ENCODE assay signal across 26 cellular contexts in the genomic region with DNA sequence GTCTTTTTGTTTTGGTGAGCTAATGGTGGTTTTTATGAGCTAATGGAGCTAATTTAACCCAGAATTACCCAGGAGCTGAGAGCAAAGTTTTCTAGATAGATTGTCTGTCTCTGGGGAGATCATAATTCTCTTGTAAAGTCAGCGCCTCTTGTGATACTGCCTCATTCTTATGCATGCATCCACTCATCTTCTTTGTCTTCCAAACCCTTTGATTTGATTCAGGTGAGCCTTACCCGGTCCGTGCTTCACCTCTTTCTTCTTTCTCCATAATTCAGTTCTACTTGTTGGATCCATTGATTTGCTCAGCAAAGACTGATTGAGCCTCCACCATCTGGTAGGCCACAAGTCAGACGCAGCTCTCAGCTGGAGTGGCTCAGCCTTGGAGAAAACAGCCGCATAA.
"Had no signal": no experiment of that assay in that cellular context is flagged by ENCODE, and none has a peak within 500 bp of the region (broad histone marks: within the 10 kb centered on the region; RNA-seq: fewer than 3 reads in every experiment).

No MANE protein-coding gene starts in this region.

- H3K4me1 ChIP-seq: gastroesophageal sphincter, heart right ventricle, left lung, suprapubic skin, tibial nerve had no signal

- H3K27me3 Mint-ChIP-seq: activated CD8-positive, alpha-beta T cell treated with anti-CD3 and anti-CD28 coated beads for 36 hours had no signal

- H3K36me3 Mint-ChIP-seq: activated CD8-positive, alpha-beta memory T cell treated with anti-CD3 and anti-CD28 coated beads, Interleukin-2, amount 10 ng/mL, durations not matched to agents 7 days and 5 days; naive thymus-derived CD4-positive, alpha-beta T cell; stimulated activated memory B cell treated with anti-CD40 and anti-IgM and Interleukin-4, amounts not matched to agents 10 μg/mL and 1 μg/mL and 100 μg/mL, for 72 hours had no signal

- H3K27ac Mint-ChIP-seq: activated CD8-positive, alpha-beta memory T cell treated with anti-CD3 and anti-CD28 coated beads, Interleukin-2, amount 10 ng/mL, durations not matched to agents 7 days and 5 days; activated CD8-positive, alpha-beta T cell treated with anti-CD3 and anti-CD28 coated beads for 36 hours; activated naive CD8-positive, alpha-beta T cell treated with anti-CD3 and anti-CD28 coated beads, Interleukin-2, amount 50 U/mL, for 24 hours; activated T-helper 1 cell treated with anti-CD3 and anti-CD28 coated beads, Interleukin-12 subunit alpha, Interleukin-12 subunit beta, Interleukin-2, Interleukin-4 antibody, amounts not matched to agents 30 ng/mL and 10 ng/mL and 1 ng/mL, durations not matched to agents 14 hours and 24 hours and 36 hours; naive thymus-derived CD4-positive, alpha-beta T cell; stimulated activated memory B cell treated with anti-CD40 and anti-IgM and Interleukin-4, amounts not matched to agents 10 μg/mL and 1 μg/mL and 100 μg/mL, for 72 hours had no signal

- H3K27me3 ChIP-seq: brain microvascular endothelial cell, gastroesophageal sphincter, left lung, suprapubic skin, tibial nerve had no signal

- H3K9me3 Mint-ChIP-seq: activated CD8-positive, alpha-beta T cell treated with anti-CD3 and anti-CD28 coated beads for 36 hours; activated naive CD8-positive, alpha-beta T cell treated with anti-CD3 and anti-CD28 coated beads, Interleukin-2, amount 50 U/mL, for 24 hours; activated T-helper 1 cell treated with anti-CD3 and anti-CD28 coated beads, Interleukin-12 subunit alpha, Interleukin-12 subunit beta, Interleukin-2, Interleukin-4 antibody, amounts not matched to agents 30 ng/mL and 10 ng/mL and 1 ng/mL, durations not matched to agents 14 hours and 24 hours and 36 hours; stimulated activated memory B cell treated with anti-CD40 and anti-IgM and Interleukin-4, amounts not matched to agents 10 μg/mL and 1 μg/mL and 100 μg/mL, for 72 hours had no signal

- H3K4me3 ChIP-seq: gastroesophageal sphincter, heart right ventricle, left lung, lung, stomach, suprapubic skin, tibial nerve had no signal

- H3K9me3 ChIP-seq: gastroesophageal sphincter, heart right ventricle, left lung, stomach, suprapubic skin, tibial nerve had no signal

- FAIRE-seq: colon, small intestine, urothelium cell line had no signal

- DNase-seq: activated CD4-positive, alpha-beta T cell treated with anti-CD3 and anti-CD28 coated beads for 4 hours; activated CD4-positive, CD25-positive, alpha-beta regulatory T cell; activated CD8-positive, alpha-beta memory T cell treated with anti-CD3 and anti-CD28 coated beads, Interleukin-2, amount 10 ng/mL, durations not matched to agents 7 days and 5 days; activated CD8-positive, alpha-beta T cell treated with anti-CD3 and anti-CD28 coated beads for 36 hours; activated gamma-delta T cell; activated naive CD4-positive, alpha-beta T cell treated with anti-CD3 and anti-CD28 coated beads, Interleukin-2, amount 50 U/mL, for 16 hours; activated naive CD8-positive, alpha-beta T cell treated with anti-CD3 and anti-CD28 coated beads, Interleukin-2, amount 50 U/mL, for 24 hours; activated T-cell treated with anti-CD3 and anti-CD28 coated beads for 4 hours; central memory CD4-positive, alpha-beta T cell; heart right ventricle; kidney glomerular epithelial cell; left lung; naive thymus-derived CD4-positive, alpha-beta T cell; small intestine; stimulated activated CD4-positive, alpha-beta T cell treated with anti-CD3 and anti-CD28 coated beads, Interleukin-15, amount 100 ng/mL, for 24 hours; stomach; T-helper 9 cell had no signal

- H3K4me1 Mint-ChIP-seq: activated CD8-positive, alpha-beta memory T cell treated with anti-CD3 and anti-CD28 coated beads, Interleukin-2, amount 10 ng/mL, durations not matched to agents 7 days and 5 days; activated naive CD8-positive, alpha-beta T cell treated with anti-CD3 and anti-CD28 coated beads, Interleukin-2, amount 50 U/mL, for 24 hours; naive thymus-derived CD4-positive, alpha-beta T cell; stimulated activated memory B cell treated with anti-CD40 and anti-IgM and Interleukin-4, amounts not matched to agents 10 μg/mL and 1 μg/mL and 100 μg/mL, for 72 hours had no signal

- H3K4me3 Mint-ChIP-seq: activated CD8-positive, alpha-beta memory T cell treated with anti-CD3 and anti-CD28 coated beads, Interleukin-2, amount 10 ng/mL, durations not matched to agents 7 days and 5 days; activated CD8-positive, alpha-beta T cell treated with anti-CD3 and anti-CD28 coated beads for 36 hours; activated naive CD8-positive, alpha-beta T cell treated with anti-CD3 and anti-CD28 coated beads, Interleukin-2, amount 50 U/mL, for 24 hours; activated T-helper 1 cell treated with anti-CD3 and anti-CD28 coated beads, Interleukin-12 subunit alpha, Interleukin-12 subunit beta, Interleukin-2, Interleukin-4 antibody, amounts not matched to agents 30 ng/mL and 10 ng/mL and 1 ng/mL, durations not matched to agents 14 hours and 24 hours and 36 hours; naive thymus-derived CD4-positive, alpha-beta T cell; stimulated activated memory B cell treated with anti-CD40 and anti-IgM and Interleukin-4, amounts not matched to agents 10 μg/mL and 1 μg/mL and 100 μg/mL, for 72 hours had no signal

- H3K27ac ChIP-seq: gastroesophageal sphincter, heart right ventricle, left lung, stomach, suprapubic skin, tibial nerve had no signal

- H3K36me3 ChIP-seq: brain microvascular endothelial cell, gastroesophageal sphincter, heart right ventricle, left lung, stomach, suprapubic skin, tibial nerve had no signal
